23 cellular contexts compared by ENCODE assay signal in the genomic region with DNA sequence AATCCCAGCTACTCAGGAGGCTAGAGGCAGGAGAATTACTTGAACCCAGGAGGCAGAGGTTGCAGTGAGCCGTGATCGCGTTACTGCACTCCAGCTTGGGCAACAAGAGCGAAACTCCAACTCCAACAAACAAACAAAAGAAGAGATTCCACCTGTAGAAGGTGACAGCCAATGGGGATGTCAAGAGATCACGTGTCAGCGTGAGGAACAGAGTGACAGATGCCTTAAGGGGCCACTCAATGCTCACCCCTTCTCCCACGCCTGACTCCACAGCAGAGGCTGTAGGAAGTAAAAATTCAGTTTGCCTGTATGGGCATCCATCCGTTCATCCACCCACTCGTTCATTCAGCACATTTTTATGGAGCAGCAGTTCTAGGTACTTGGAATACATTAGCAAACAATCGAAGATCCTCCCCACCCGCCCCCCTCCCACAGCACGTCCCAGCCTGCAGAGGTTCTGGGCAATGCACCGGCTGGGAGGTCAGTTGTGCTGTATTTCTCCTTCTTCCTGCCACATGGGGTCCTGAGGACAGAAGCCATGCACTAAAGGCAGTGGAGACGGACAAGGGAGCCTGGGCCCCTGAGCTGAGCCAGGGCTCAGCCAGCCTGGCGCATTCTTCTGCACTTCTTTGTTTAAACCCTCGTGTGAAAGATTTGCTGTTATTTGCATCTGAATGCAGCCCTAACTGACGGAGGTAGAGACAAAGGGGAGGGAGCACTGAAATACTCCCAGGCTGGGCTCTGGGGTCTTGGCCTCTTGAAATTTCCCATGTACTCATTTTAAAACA. TPM values are rescaled to one million over a fixed set of nuclear protein-coding genes. Genes with fewer than 3 reads are reported as not detected.
DNase-seq lines count a peak whose midpoint lies in the region; ATAC-seq and TF ChIP-seq lines count a peak whose summit lies in the region.
"Had no signal": no experiment of that assay in that cellular context is flagged by ENCODE, and none has a peak within 500 bp of the region (broad histone marks: within the 10 kb centered on the region; RNA-seq: fewer than 3 reads in every experiment).

No MANE protein-coding gene starts in this region.

- no peak for TF ChIP-seq CTCF in HEK293 (tag by site-specific recombination; IDR thresholded peaks at IDR 0.05)

- H3K27ac ChIP-seq in HEK293 (ENCODE audit: extremely low read depth, low read depth, low read length), result no peak overlapping the region
- peak overlapping the region; percentile 98 for H3K27ac ChIP-seq in ectodermal cell (ENCODE audit: insufficient read depth, low read depth, low read length, poor library complexity, severe bottlenecking)
- H3K27ac ChIP-seq: BLaER1 treated with 17β-estradiol and CSF1 and Interleukin-3, amounts not matched to agents 10 nM and 100 nM; left lung; SK-N-MC; uterus had no signal

- H3K36me3 ChIP-seq in HEK293 (ENCODE audit: control insufficient read depth in 2 of 2, insufficient read depth in 1 of 2, low read length in 2 of 2) (no peaks in the 10 kb centered on the region), ectodermal cell (ENCODE audit: control insufficient read depth, insufficient read depth, low read length) (no peaks in the 10 kb centered on the region)
- H3K36me3 ChIP-seq: BLaER1 treated with 17β-estradiol and CSF1 and Interleukin-3, amounts not matched to agents 10 nM and 100 nM; left lung; uterus had no signal

- CTCF ChIA-PET in HEK293 (lab: Yijun Ruan, JAX), result no interaction called here

- DNase-seq in ELF-1 (ENCODE audit: low read depth, low spot score) (peak; percentile 94), left kidney (ENCODE audit: low read depth, low spot score) (peak; percentile 31)
- DNase-seq: activated CD4-positive, alpha-beta T cell treated with anti-CD3 and anti-CD28 coated beads, Interleukin-2, amount 10 ng/mL, durations not matched to agents 7 days and 5 days; activated CD8-positive, alpha-beta memory T cell treated with anti-CD3 and anti-CD28 coated beads, Interleukin-2, amount 10 ng/mL, durations not matched to agents 7 days and 5 days; activated naive CD4-positive, alpha-beta T cell treated with anti-CD3 and anti-CD28 coated beads, Interleukin-2, amount 50 U/mL, for 16 hours; aorta; Calu3; central memory CD4-positive, alpha-beta T cell; HFFc6; left lung; naive thymus-derived CD8-positive, alpha-beta T cell; NCI-H1694 treated with DMSO at 0.1 percent for 48 hours; NCI-H69; T-helper 17 cell; uterus had no signal

- POLR2A ChIA-PET in HEK293 (lab: Yijun Ruan, JAX), result no interaction called here

- H3K4me3 ChIP-seq in HEK293 (ENCODE audit: low read depth, low read length) (no peak overlapping the region), ectodermal cell (ENCODE audit: insufficient read depth, low read depth, low read length) (no peak overlapping the region)
- H3K4me3 ChIP-seq: BLaER1 treated with 17β-estradiol and CSF1 and Interleukin-3, amounts not matched to agents 10 nM and 100 nM; left lung; SK-N-MC; uterus had no signal

- H3K4me1 ChIP-seq in HEK293 (ENCODE audit: control insufficient read depth, insufficient read depth, low read length), result no peaks in the 10 kb centered on the region
- peaks cover 21% of the 10 kb centered on the region for H3K4me1 ChIP-seq in ectodermal cell (ENCODE audit: control insufficient read depth, insufficient read depth, low read length)
- H3K4me1 ChIP-seq: uterus had no signal

- WGBS in ectodermal cell, 2 experiments, result 21 to 23% methylated on average over 17 of the region's 17 CpGs

- ATAC-seq in HG03571 (IDR thresholded peaks at IDR 0.05; ENCODE audit: unreplicated experiment), result no peak
- ATAC-seq in GM21576 (IDR thresholded peaks at IDR 0.05; ENCODE audit: unreplicated experiment), result no peak
- ATAC-seq in GM21381 (IDR thresholded peaks at IDR 0.05; ENCODE audit: unreplicated experiment), result no peak
- no peak for ATAC-seq in GM18520 (IDR thresholded peaks at IDR 0.05; ENCODE audit: unreplicated experiment)
- ATAC-seq: activated CD8-positive, alpha-beta memory T cell treated with anti-CD3 and anti-CD28 coated beads, Interleukin-2, amount 10 ng/mL, durations not matched to agents 7 days and 5 days; left lung; naive thymus-derived CD8-positive, alpha-beta T cell; T-helper 17 cell had no signal

- H3K27me3 ChIP-seq in ectodermal cell (ENCODE audit: control insufficient read depth, insufficient read depth, low read length, poor library complexity, severe bottlenecking), result no peaks in the 10 kb centered on the region
- H3K27me3 ChIP-seq: BLaER1 treated with 17β-estradiol and CSF1 and Interleukin-3, amounts not matched to agents 10 nM and 100 nM; uterus had no signal

- H3K9me3 ChIP-seq in HEK293 (ENCODE audit: control insufficient read depth, insufficient read depth, low read depth, low read length) (no peaks in the 10 kb centered on the region), ectodermal cell (ENCODE audit: control insufficient read depth, low read length) (no peaks in the 10 kb centered on the region)
- H3K9me3 ChIP-seq: left lung, uterus had no signal

TF ChIP-seq in HEK293, 187 proteins besides CTCF, POLR2A, EP300 and RAD21 (continues in another document):
- TF ChIP-seq HOXC10 (CRISPR knock-in tag; IDR thresholded peaks at IDR 0.05) (no peak), SCRT1 (tag by site-specific recombination; IDR thresholded peaks at IDR 0.05; ENCODE audit: borderline replicate concordance) (no peak), MZF1 (tag by site-specific recombination; IDR thresholded peaks at IDR 0.05; ENCODE audit: borderline replicate concordance) (no peak), EGR2 (tag by site-specific recombination; IDR thresholded peaks at IDR 0.05; ENCODE audit: low read depth) (peak; percentile 85), ZNF155 (tag by site-specific recombination; IDR thresholded peaks at IDR 0.05) (no peak), PRDM1 (tag by site-specific recombination; IDR thresholded peaks at IDR 0.05) (no peak)
- TF ChIP-seq, protein P1, sequence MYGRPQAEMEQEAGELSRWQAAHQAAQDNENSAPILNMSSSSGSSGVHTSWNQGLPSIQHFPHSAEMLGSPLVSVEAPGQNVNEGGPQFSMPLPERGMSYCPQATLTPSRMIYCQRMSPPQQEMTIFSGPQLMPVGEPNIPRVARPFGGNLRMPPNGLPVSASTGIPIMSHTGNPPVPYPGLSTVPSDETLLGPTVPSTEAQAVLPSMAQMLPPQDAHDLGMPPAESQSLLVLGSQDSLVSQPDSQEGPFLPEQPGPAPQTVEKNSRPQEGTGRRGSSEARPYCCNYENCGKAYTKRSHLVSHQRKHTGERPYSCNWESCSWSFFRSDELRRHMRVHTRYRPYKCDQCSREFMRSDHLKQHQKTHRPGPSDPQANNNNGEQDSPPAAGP (tag by site-specific recombination; IDR thresholded peaks at IDR 0.05), result no peak
- TF ChIP-seq, protein P2, sequence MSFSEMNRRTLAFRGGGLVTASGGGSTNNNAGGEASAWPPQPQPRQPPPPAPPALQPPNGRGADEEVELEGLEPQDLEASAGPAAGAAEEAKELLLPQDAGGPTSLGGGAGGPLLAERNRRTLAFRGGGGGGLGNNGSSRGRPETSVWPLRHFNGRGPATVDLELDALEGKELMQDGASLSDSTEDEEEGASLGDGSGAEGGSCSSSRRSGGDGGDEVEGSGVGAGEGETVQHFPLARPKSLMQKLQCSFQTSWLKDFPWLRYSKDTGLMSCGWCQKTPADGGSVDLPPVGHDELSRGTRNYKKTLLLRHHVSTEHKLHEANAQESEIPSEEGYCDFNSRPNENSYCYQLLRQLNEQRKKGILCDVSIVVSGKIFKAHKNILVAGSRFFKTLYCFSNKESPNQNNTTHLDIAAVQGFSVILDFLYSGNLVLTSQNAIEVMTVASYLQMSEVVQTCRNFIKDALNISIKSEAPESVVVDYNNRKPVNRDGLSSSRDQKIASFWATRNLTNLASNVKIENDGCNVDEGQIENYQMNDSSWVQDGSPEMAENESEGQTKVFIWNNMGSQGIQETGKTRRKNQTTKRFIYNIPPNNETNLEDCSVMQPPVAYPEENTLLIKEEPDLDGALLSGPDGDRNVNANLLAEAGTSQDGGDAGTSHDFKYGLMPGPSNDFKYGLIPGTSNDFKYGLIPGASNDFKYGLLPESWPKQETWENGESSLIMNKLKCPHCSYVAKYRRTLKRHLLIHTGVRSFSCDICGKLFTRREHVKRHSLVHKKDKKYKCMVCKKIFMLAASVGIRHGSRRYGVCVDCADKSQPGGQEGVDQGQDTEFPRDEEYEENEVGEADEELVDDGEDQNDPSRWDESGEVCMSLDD (tag by site-specific recombination; IDR thresholded peaks at IDR 0.05), result no peak
- TF ChIP-seq, protein P3, sequence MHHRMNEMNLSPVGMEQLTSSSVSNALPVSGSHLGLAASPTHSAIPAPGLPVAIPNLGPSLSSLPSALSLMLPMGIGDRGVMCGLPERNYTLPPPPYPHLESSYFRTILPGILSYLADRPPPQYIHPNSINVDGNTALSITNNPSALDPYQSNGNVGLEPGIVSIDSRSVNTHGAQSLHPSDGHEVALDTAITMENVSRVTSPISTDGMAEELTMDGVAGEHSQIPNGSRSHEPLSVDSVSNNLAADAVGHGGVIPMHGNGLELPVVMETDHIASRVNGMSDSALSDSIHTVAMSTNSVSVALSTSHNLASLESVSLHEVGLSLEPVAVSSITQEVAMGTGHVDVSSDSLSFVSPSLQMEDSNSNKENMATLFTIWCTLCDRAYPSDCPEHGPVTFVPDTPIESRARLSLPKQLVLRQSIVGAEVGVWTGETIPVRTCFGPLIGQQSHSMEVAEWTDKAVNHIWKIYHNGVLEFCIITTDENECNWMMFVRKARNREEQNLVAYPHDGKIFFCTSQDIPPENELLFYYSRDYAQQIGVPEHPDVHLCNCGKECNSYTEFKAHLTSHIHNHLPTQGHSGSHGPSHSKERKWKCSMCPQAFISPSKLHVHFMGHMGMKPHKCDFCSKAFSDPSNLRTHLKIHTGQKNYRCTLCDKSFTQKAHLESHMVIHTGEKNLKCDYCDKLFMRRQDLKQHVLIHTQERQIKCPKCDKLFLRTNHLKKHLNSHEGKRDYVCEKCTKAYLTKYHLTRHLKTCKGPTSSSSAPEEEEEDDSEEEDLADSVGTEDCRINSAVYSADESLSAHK (tag by site-specific recombination; IDR thresholded peaks at IDR 0.05), result no peak

RNA-seq across cellular contexts. Expression of a gene that starts 11.3 kb away (rescaled TPM):
- 106 TPM for polyA plus RNA-seq in ectodermal cell (2013, experiment 1 of 4)
- polyA plus RNA-seq in ectodermal cell (2013, experiment 2 of 4), result 108 TPM
- polyA plus RNA-seq in ectodermal cell (2013, experiment 3 of 4), result 105 TPM
- 119 TPM for polyA plus RNA-seq in ectodermal cell (2013, experiment 4 of 4)
